ENCODE assay signal across 18 cellular contexts in genomic region chr12:130716918-130717306, GRCh38. TPM values are rescaled to one million over a fixed set of nuclear protein-coding genes. Genes with fewer than 3 reads are reported as not detected.
DNase-seq lines count a peak whose midpoint lies in the region; ATAC-seq, FAIRE-seq and TF ChIP-seq lines count a peak whose summit lies in the region.
"Had no signal": no experiment of that assay in that cellular context is flagged by ENCODE, and none has a peak within 500 bp of the region (broad histone marks: within the 10 kb centered on the region; RNA-seq: fewer than 3 reads in every experiment).

No MANE protein-coding gene starts in this region.

- H3K14ac ChIP-seq in neuronal stem cell (ENCODE audit: low read length): no peak overlapping the region

- peak overlapping the region; percentile 57 for H2AFZ ChIP-seq in KMS-11 (ENCODE audit: low read depth)
- peak overlapping the region; percentile 82 for H2AFZ ChIP-seq in neuronal stem cell (ENCODE audit: low read length)

- ATAC-seq in lower lobe of right lung: no peak
- ATAC-seq: PC-3; stimulated activated naive CD8-positive, alpha-beta T cell treated with anti-CD3 and anti-CD28 coated beads, Interleukin-15, amount 100 ng/mL, for 72 hours had no signal

- intact Hi-C loops in lower lobe of right lung (cut with DNase I): no loop called here

- peaks cover 3% of the 10 kb centered on the region for H3K4me1 Mint-ChIP-seq in glutamatergic neuron (ENCODE audit: low read depth, unreplicated experiment)

- H3K9me3 Mint-ChIP-seq in glutamatergic neuron (ENCODE audit: unreplicated experiment): peaks cover 16% of the 10 kb centered on the region
- H3K9me3 Mint-ChIP-seq: activated CD4-positive, alpha-beta memory T cell treated with anti-CD3 and anti-CD28 coated beads for 36 hours had no signal

- FAIRE-seq in frontal cortex (lab: Jason Lieb, UNC): no peak
- FAIRE-seq: D721Med, endothelial cell of umbilical vein, GM18507 had no signal

- H4K8ac ChIP-seq in neuronal stem cell (ENCODE audit: low read depth, low read length): no peak overlapping the region

- H3K27ac Mint-ChIP-seq in glutamatergic neuron (ENCODE audit: unreplicated experiment): peak overlapping the region; percentile 83
- H3K27ac Mint-ChIP-seq: activated CD4-positive, alpha-beta memory T cell treated with anti-CD3 and anti-CD28 coated beads for 36 hours; stimulated activated naive CD8-positive, alpha-beta T cell treated with anti-CD3 and anti-CD28 coated beads, Interleukin-15, amount 100 ng/mL, for 72 hours had no signal

- H3K4me1 ChIP-seq in KMS-11 (ENCODE audit: low read depth, poor library complexity, severe bottlenecking) (no peaks in the 10 kb centered on the region), neuronal stem cell (ENCODE audit: control insufficient read depth in 2 of 2, insufficient read depth in 1 of 2, low read depth in 1 of 2, low read length in 2 of 2) (peaks cover 6 to 19% of the 10 kb centered on the region in 2 donors), lower lobe of right lung (peaks cover 7% of the 10 kb centered on the region)

- H2BK120ac ChIP-seq in neuronal stem cell (ENCODE audit: low read depth, low read length): no peak overlapping the region

- no peak overlapping the region for H3K27ac ChIP-seq in KMS-11
- H3K27ac ChIP-seq in neuronal stem cell (replicated peaks; ENCODE audit: low read length): peak overlapping the region; percentile 43
- H3K27ac ChIP-seq in lower lobe of right lung: no peak overlapping the region

- peak overlapping the region; percentile 55 for H3K18ac ChIP-seq in neuronal stem cell (ENCODE audit: low read length)

- peak overlapping the region; percentile 61 for H3K4me3 ChIP-seq in GM06990 (replicated peaks; ENCODE audit: low read depth, low read length)
- no peak overlapping the region for H3K4me3 ChIP-seq in KMS-11 (IDR thresholded peaks at IDR 0.05; ENCODE audit: insufficient read depth, low read depth, low read length)
- H3K4me3 ChIP-seq in neuronal stem cell (ENCODE audit: low read length in 2 of 2): no peak overlapping the region
- H3K4me3 ChIP-seq in lower lobe of right lung: no peak overlapping the region

- H3K9ac ChIP-seq in KMS-11: peak overlapping the region; percentile 52; the same call in 1 of the 2 replicates
- no peak overlapping the region for H3K9ac ChIP-seq in neuronal stem cell (ENCODE audit: low read depth, low read length, poor library complexity)
- H3K9ac ChIP-seq: SK-N-SH had no signal

- H3K79me2 ChIP-seq in KMS-11 (ENCODE audit: insufficient read depth, low read depth): no peaks in the 10 kb centered on the region

- H3K36me3 ChIP-seq in GM06990 (ENCODE audit: control insufficient read depth, insufficient read depth, low read length) (no peaks in the 10 kb centered on the region), KMS-11 (ENCODE audit: insufficient read depth) (no peaks in the 10 kb centered on the region), neuronal stem cell (replicated peaks in 1 of 2; ENCODE audit: control insufficient read depth in 2 of 2, insufficient read depth in 2 of 2, low read length in 2 of 2) (no peaks in the 10 kb centered on the region), lower lobe of right lung (no peaks in the 10 kb centered on the region)

- H3K27me3 ChIP-seq in GM06990 (replicated peaks; ENCODE audit: control insufficient read depth, insufficient read depth, low read length) (no peaks in the 10 kb centered on the region; the same call in 1 of the 2 replicates), KMS-11 (ENCODE audit: insufficient read depth, low read depth) (no peaks in the 10 kb centered on the region), neuronal stem cell (ENCODE audit: control insufficient read depth in 3 of 3, insufficient read depth in 3 of 3, low read depth in 1 of 3, low read length in 3 of 3) (peaks cover 0 to 52% (median 23%) of the 10 kb centered on the region in 3 experiments), lower lobe of right lung (ENCODE audit: low read depth) (peaks cover 51% of the 10 kb centered on the region)

- H3K4me2 ChIP-seq in KMS-11: peak overlapping the region; percentile 25; the same call in 1 of the 2 replicates
- H3K4me2 ChIP-seq in neuronal stem cell (ENCODE audit: insufficient read depth, low read length, poor library complexity, severe bottlenecking): peak overlapping the region; percentile 100
- H3K4me2 ChIP-seq: SK-N-SH had no signal

- no peak overlapping the region for H3K23ac ChIP-seq in neuronal stem cell (ENCODE audit: low read depth, low read length, poor library complexity)

- no peak overlapping the region for H2BK12ac ChIP-seq in neuronal stem cell (ENCODE audit: low read length)

- WGBS in neuronal stem cell (ENCODE audit: extremely low coverage in 2 of 2, insufficient read length in 2 of 2, insufficient replicate concordance in 1 of 2), 2 donors: no CpG with 5 or more reads among the region's 9 CpGs

- peak overlapping the region; percentile 12 for H2BK15ac ChIP-seq in neuronal stem cell (ENCODE audit: low read length)

- H3K9me3 ChIP-seq in neuronal stem cell (replicated peaks in 1 of 2; ENCODE audit: control insufficient read depth in 2 of 2, insufficient read depth in 1 of 2, low read depth in 1 of 2, low read length in 2 of 2) (peaks cover 0 to 5% of the 10 kb centered on the region in 2 donors), lower lobe of right lung (peaks cover 7% of the 10 kb centered on the region)

- TF ChIP-seq CTCF in GM06990 (IDR thresholded peaks at IDR 0.05; ENCODE audit: insufficient read depth, low read length, poor library complexity, severe bottlenecking) (no peak), KMS-11 (conservative IDR thresholded peaks at IDR 0.05; ENCODE audit: low read depth, low read length) (no peak), glutamatergic neuron (IDR thresholded peaks at IDR 0.05; ENCODE audit: partially characterized antibody, unreplicated experiment) (no peak), lower lobe of right lung (IDR thresholded peaks at IDR 0.05) (no peak)

- no peak overlapping the region for H4K91ac ChIP-seq in neuronal stem cell (ENCODE audit: low read depth, low read length, poor library complexity)

- peaks cover 1% of the 10 kb centered on the region for H3K79me1 ChIP-seq in neuronal stem cell (ENCODE audit: low read depth, low read length)

- H3K27me3 Mint-ChIP-seq in glutamatergic neuron (ENCODE audit: unreplicated experiment): peaks cover 10% of the 10 kb centered on the region

- no peaks in the 10 kb centered on the region for H4K20me1 ChIP-seq in KMS-11 (ENCODE audit: insufficient read depth)

- peak overlapping the region; percentile 26 for H2BK5ac ChIP-seq in neuronal stem cell (ENCODE audit: low read length)

- peak overlapping the region; percentile 89 for H3K4me3 Mint-ChIP-seq in glutamatergic neuron (ENCODE audit: unreplicated experiment)
- H3K4me3 Mint-ChIP-seq: activated CD4-positive, alpha-beta memory T cell treated with anti-CD3 and anti-CD28 coated beads for 36 hours had no signal

- H3K36me3 Mint-ChIP-seq in glutamatergic neuron (ENCODE audit: unreplicated experiment): no peaks in the 10 kb centered on the region
- H3K36me3 Mint-ChIP-seq: activated CD4-positive, alpha-beta memory T cell treated with anti-CD3 and anti-CD28 coated beads for 36 hours had no signal

- H2AK5ac ChIP-seq in neuronal stem cell (ENCODE audit: low read depth, low read length): no peak overlapping the region

- DNase-seq in GM06990 (ENCODE audit: extremely low read depth, insufficient read length): peak; percentile 20
- no peak for DNase-seq in glutamatergic neuron
- no peak for DNase-seq in neuronal stem cell (ENCODE audit: low spot score)
- DNase-seq in lower lobe of right lung: no peak
- no peak for DNase-seq in frontal cortex (ENCODE audit: low spot score in 2 of 2)
- DNase-seq in foreskin melanocyte: no peak
- no peak for DNase-seq in EL
- DNase-seq: activated CD4-positive, alpha-beta memory T cell treated with anti-CD3 and anti-CD28 coated beads for 36 hours; AML-193; cerebellar nuclear complex; Karpas-422; PC-3; stimulated activated naive CD8-positive, alpha-beta T cell treated with anti-CD3 and anti-CD28 coated beads, Interleukin-15, amount 100 ng/mL, for 72 hours had no signal

- H3K4ac ChIP-seq in neuronal stem cell (ENCODE audit: low read length): no peak overlapping the region

RNA-seq across cellular contexts. Expression of gene RIMBP2, which starts 0.8 kb away (rescaled TPM):
- 20.5 TPM for total RNA-seq in glutamatergic neuron (ENCODE audit: unreplicated experiment)
- 6.0 TPM for polyA plus RNA-seq in neuronal stem cell (2013, experiment 1 of 2)
- polyA plus RNA-seq in neuronal stem cell (2013, experiment 2 of 2): 6.5 TPM
- total RNA-seq in lower lobe of right lung: 0.27 TPM
- 47.7 TPM for total RNA-seq in frontal cortex
- total RNA-seq: endothelial cell of umbilical vein, PC-3 had no signal

Comparison
In these comparisons a context has a peak if more than half of its experiments do, and no peak if none do; other contexts are left out.
1. RNA of gene RIMBP2, which starts 0.8 kb away (total RNA-seq): 47.7 TPM in frontal cortex (single experiment) and 20.5 TPM in glutamatergic neuron (single experiment); 0.27 TPM in lower lobe of right lung (single experiment); every median in the first group is over 10 times any median in the second.